Comparison of ENCODE assay signal across 8 cellular contexts in genomic region chr4:2963185-2964076, GRCh38. TPM values are rescaled to one million over a fixed set of nuclear protein-coding genes. Genes with fewer than 3 reads are reported as not detected.
DNase-seq lines count a peak whose midpoint lies in the region; TF ChIP-seq lines count a peak whose summit lies in the region.

Gene GRK4 (plus strand): TSS chr4:2963571. CDS start chr4:2964071, 500 bp downstream.
Gene NOP14 (minus strand): TSS chr4:2963406. CDS start chr4:2963319, 87 bp downstream.

- CTCF ChIA-PET in activated naive CD4-positive, alpha-beta T cell treated with anti-CD3 and anti-CD28 coated beads, Interleukin-2, amount 10 ng/mL, durations not matched to agents 7 days and 5 days (lab: Charles Lee): interaction anchor here (0.7 to 4.6 kb wide), 8 partner anchors 9 to 384 kb away, joined by 3 to 25 read pairs (median 6); no protein-coding TSS in a partner anchor

- H3K4me3 ChIP-seq in GM08714 (ENCODE audit: low read length) (peak within 1 kb of the TSS; percentile 93), SJSA1 (peak within 1 kb of the TSS; percentile 78)

- H3K27ac Mint-ChIP-seq in HFFc6: peak within 1 kb of the TSS; percentile 94
- H3K27ac Mint-ChIP-seq in activated naive CD4-positive, alpha-beta T cell treated with anti-CD3 and anti-CD28 coated beads, Interleukin-2, amount 10 ng/mL, durations not matched to agents 7 days and 5 days: peak within 1 kb of the TSS; percentile 90

- no peaks in the 10 kb centered on the region for H3K9me3 Mint-ChIP-seq in HFFc6
- no peaks in the 10 kb centered on the region for H3K9me3 Mint-ChIP-seq in activated naive CD4-positive, alpha-beta T cell treated with anti-CD3 and anti-CD28 coated beads, Interleukin-2, amount 10 ng/mL, durations not matched to agents 7 days and 5 days

- peak within 1 kb of the TSS; percentile 60 for H3K27ac ChIP-seq in SJSA1

- no peaks in the 10 kb centered on the region for H3K9me3 ChIP-seq in SJSA1 (replicated peaks)

- peak within 1 kb of the TSS; percentile 91 for H3K4me3 Mint-ChIP-seq in HFFc6
- H3K4me3 Mint-ChIP-seq in activated naive CD4-positive, alpha-beta T cell treated with anti-CD3 and anti-CD28 coated beads, Interleukin-2, amount 10 ng/mL, durations not matched to agents 7 days and 5 days: peak within 1 kb of the TSS; percentile 80

- peaks cover 18% of the 10 kb centered on the region for H3K36me3 Mint-ChIP-seq in HFFc6 (ENCODE audit: low read depth)
- peaks cover 11% of the 10 kb centered on the region for H3K36me3 Mint-ChIP-seq in activated naive CD4-positive, alpha-beta T cell treated with anti-CD3 and anti-CD28 coated beads, Interleukin-2, amount 10 ng/mL, durations not matched to agents 7 days and 5 days

- H3K4me1 ChIP-seq in SJSA1 (replicated peaks): peaks cover 3% of the 10 kb centered on the region; the same call in 1 of the 2 replicates

- H3K27me3 ChIP-seq in SJSA1 (replicated peaks): no peaks in the 10 kb centered on the region

- H3K27me3 Mint-ChIP-seq in HFFc6 (ENCODE audit: insufficient read depth): no peaks in the 10 kb centered on the region
- peaks cover 3% of the 10 kb centered on the region for H3K27me3 Mint-ChIP-seq in activated naive CD4-positive, alpha-beta T cell treated with anti-CD3 and anti-CD28 coated beads, Interleukin-2, amount 10 ng/mL, durations not matched to agents 7 days and 5 days

- TF ChIP-seq CTCF in HFFc6 (IDR thresholded peaks at IDR 0.05): peak; percentile 64

- H3K4me1 Mint-ChIP-seq in HFFc6 (ENCODE audit: low read depth): peaks cover 40% of the 10 kb centered on the region
- peaks cover 34% of the 10 kb centered on the region for H3K4me1 Mint-ChIP-seq in activated naive CD4-positive, alpha-beta T cell treated with anti-CD3 and anti-CD28 coated beads, Interleukin-2, amount 10 ng/mL, durations not matched to agents 7 days and 5 days

- DNase-seq in HFFc6 (peak; percentile 97), MV-4-11 (lab: John Stamatoyannopoulos, UW) (peak; percentile 98), SJSA1 (ENCODE audit: low read depth in 1 of 2, low spot score in 2 of 2) (peak; percentile 83 to 93), germinal center (ENCODE audit: low spot score) (peak; percentile 97), non-pigmented ciliary epithelial cell (ENCODE audit: low read depth) (peak; percentile 89), superior temporal gyrus (ENCODE audit: extremely low spot score) (peak; percentile 98)
- peak; percentile 99 for DNase-seq in activated naive CD4-positive, alpha-beta T cell treated with anti-CD3 and anti-CD28 coated beads, Interleukin-2, amount 10 ng/mL, durations not matched to agents 7 days and 5 days

- H3K36me3 ChIP-seq in SJSA1: peaks cover 4% of the 10 kb centered on the region; the same call in 1 of the 2 replicates

RNA-seq across cellular contexts. Expression of gene GRK4, which starts in this region (rescaled TPM):
- total RNA-seq in HFFc6 (2021; fragmentation: NEBNext Ultra II Directional; extraction: Animal tissue kit (Norgen Biotek cat#: 25700)): 1 to 10 TPM; 5.1 to 8.1 (median 6.7) TPM
- total RNA-seq in SJSA1 (2014; rRNA removed; shearing (Covaris generic)): 1.2 and 1.7 TPM in 2 replicates

RNA-seq across cellular contexts. Expression of gene NOP14, which starts in this region (rescaled TPM):
- 10 to 100 TPM; 34.8 to 39.4 (median 37.0) TPM for total RNA-seq in HFFc6 (2021; fragmentation: NEBNext Ultra II Directional; extraction: Animal tissue kit (Norgen Biotek cat#: 25700))
- 5.8 and 9.9 TPM in 2 replicates for total RNA-seq in SJSA1 (2014; rRNA removed; shearing (Covaris generic))

Comparison
In these comparisons a context has a peak if more than half of its experiments do, and no peak if none do; other contexts are left out.
1. Peak in every context shown above with its lines: DNase-seq, H3K4me3 ChIP-seq and H3K27ac ChIP-seq.